ENCODE assay signal across 19 cellular contexts in genomic region chr1:38973659-38974437, GRCh38. TPM values are rescaled to one million over a fixed set of nuclear protein-coding genes. Genes with fewer than 3 reads are reported as not detected.
"Had no signal": no experiment of that assay in that cellular context is flagged by ENCODE, and none has a peak within 500 bp of the region (broad histone marks: within the 10 kb centered on the region; RNA-seq: fewer than 3 reads in every experiment).

No MANE protein-coding gene starts in this region.

- H3K4me3 ChIP-seq: adrenal gland, cardiac muscle cell, dorsolateral prefrontal cortex, left lung had no signal

- H3K36me3 ChIP-seq: adrenal gland, cardiac muscle cell, left lung had no signal

- H3K27me3 Mint-ChIP-seq: activated CD4-positive, alpha-beta memory T cell treated with anti-CD3 and anti-CD28 coated beads for 36 hours; activated naive CD4-positive, alpha-beta T cell treated with anti-CD3 and anti-CD28 coated beads, Interleukin-2, amount 50 U/mL, for 24 hours; activated T-cell treated with anti-CD3 and anti-CD28 coated beads, Interleukin-2, amount 50 U/mL, for 24 hours; natural killer cell treated with Interleukin-12 subunit alpha and Interleukin-12 subunit beta and Interleukin-15 and Interleukin-18, amount 100 ng/mL, for 72 hours; stimulated activated naive CD8-positive, alpha-beta T cell treated with anti-CD3 and anti-CD28 coated beads, Interleukin-15, amount 100 ng/mL, for 72 hours; T-cell had no signal

- H3K4me1 ChIP-seq: adrenal gland, left lung had no signal

- H3K36me3 Mint-ChIP-seq: activated naive CD4-positive, alpha-beta T cell treated with anti-CD3 and anti-CD28 coated beads, Interleukin-2, amount 50 U/mL, for 24 hours; T-cell had no signal

- ATAC-seq: left lung; natural killer cell treated with Interleukin-12 subunit alpha and Interleukin-12 subunit beta and Interleukin-15 and Interleukin-18, amount 100 ng/mL, for 72 hours; stimulated activated naive CD8-positive, alpha-beta T cell treated with anti-CD3 and anti-CD28 coated beads, Interleukin-15, amount 100 ng/mL, for 72 hours; T-cell had no signal

- H3K27ac Mint-ChIP-seq: activated CD4-positive, alpha-beta memory T cell treated with anti-CD3 and anti-CD28 coated beads for 36 hours; activated naive CD4-positive, alpha-beta T cell treated with anti-CD3 and anti-CD28 coated beads, Interleukin-2, amount 50 U/mL, for 24 hours; activated T-cell treated with anti-CD3 and anti-CD28 coated beads, Interleukin-2, amount 50 U/mL, for 24 hours; natural killer cell treated with Interleukin-12 subunit alpha and Interleukin-12 subunit beta and Interleukin-15 and Interleukin-18, amount 100 ng/mL, for 72 hours; stimulated activated naive CD8-positive, alpha-beta T cell treated with anti-CD3 and anti-CD28 coated beads, Interleukin-15, amount 100 ng/mL, for 72 hours; T-cell had no signal

- H3K4me3 Mint-ChIP-seq: activated CD4-positive, alpha-beta memory T cell treated with anti-CD3 and anti-CD28 coated beads for 36 hours; activated naive CD4-positive, alpha-beta T cell treated with anti-CD3 and anti-CD28 coated beads, Interleukin-2, amount 50 U/mL, for 24 hours; activated T-cell treated with anti-CD3 and anti-CD28 coated beads, Interleukin-2, amount 50 U/mL, for 24 hours; natural killer cell treated with Interleukin-12 subunit alpha and Interleukin-12 subunit beta and Interleukin-15 and Interleukin-18, amount 100 ng/mL, for 72 hours; stimulated activated naive CD8-positive, alpha-beta T cell treated with anti-CD3 and anti-CD28 coated beads, Interleukin-15, amount 100 ng/mL, for 72 hours; T-cell had no signal

- H3K4me1 Mint-ChIP-seq: stimulated activated naive CD8-positive, alpha-beta T cell treated with anti-CD3 and anti-CD28 coated beads, Interleukin-15, amount 100 ng/mL, for 72 hours had no signal

- H3K9me3 Mint-ChIP-seq: activated naive CD4-positive, alpha-beta T cell treated with anti-CD3 and anti-CD28 coated beads, Interleukin-2, amount 50 U/mL, for 24 hours; natural killer cell treated with Interleukin-12 subunit alpha and Interleukin-12 subunit beta and Interleukin-15 and Interleukin-18, amount 100 ng/mL, for 72 hours; T-cell had no signal

- H3K27ac ChIP-seq: adrenal gland, cardiac muscle cell, dorsolateral prefrontal cortex, left lung had no signal

- DNase-seq: activated CD4-positive, alpha-beta memory T cell treated with anti-CD3 and anti-CD28 coated beads for 36 hours; activated CD4-positive, alpha-beta T cell treated with anti-CD3 and anti-CD28 coated beads for 1 hour; activated effector memory CD4-positive, alpha-beta T cell treated with Interleukin-2 at 50 U/mL for 16 hours; activated T-cell treated with anti-CD3 and anti-CD28 coated beads, Interleukin-2, amount 50 U/mL, for 24 hours; adrenal gland; dorsolateral prefrontal cortex; erythroblast; hippocampal formation; left lung; mesenchymal stem cell; nucleus accumbens; right cardiac atrium; small intestine; stimulated activated naive CD8-positive, alpha-beta T cell treated with anti-CD3 and anti-CD28 coated beads, Interleukin-15, amount 100 ng/mL, for 72 hours; T-cell; T1000 had no signal

- H3K27me3 ChIP-seq: adrenal gland, cardiac muscle cell, dorsolateral prefrontal cortex, left lung had no signal

RNA-seq across cellular contexts. Expression of gene RHBDL2, which starts 32.2 kb away (rescaled TPM):
- total RNA-seq: activated CD4-positive, alpha-beta memory T cell treated with anti-CD3 and anti-CD28 coated beads for 36 hours; cardiac muscle cell; natural killer cell treated with Interleukin-12 subunit alpha and Interleukin-12 subunit beta and Interleukin-15 and Interleukin-18, amount 100 ng/mL, for 72 hours; T-cell had no signal
